Comparison of ENCODE assay signal across 16 cellular contexts in genomic region chr2:120715356-120715755, GRCh38. TPM values are rescaled to one million over a fixed set of nuclear protein-coding genes. Genes with fewer than 3 reads are reported as not detected.
DNase-seq lines count a peak whose midpoint lies in the region; ATAC-seq, FAIRE-seq and TF ChIP-seq lines count a peak whose summit lies in the region.
"Had no signal": no experiment of that assay in that cellular context is flagged by ENCODE, and none has a peak within 500 bp of the region (broad histone marks: within the 10 kb centered on the region; RNA-seq: fewer than 3 reads in every experiment).

No MANE protein-coding gene starts in this region.

- intact Hi-C loops in left ventricle myocardium superior (cut with micrococcal nuclease) = no loop called here
- intact Hi-C loops in heart right ventricle (cut with DNase I) = no loop called here
- intact Hi-C loops in posterior vena cava (cut with DNase I) = no loop called here
- intact Hi-C loops in activated naive CD4-positive, alpha-beta T cell treated with anti-CD3 and anti-CD28 coated beads for 36 hours (cut with micrococcal nuclease) = no loop called here

- no peaks in the 10 kb centered on the region for H3K9me2 ChIP-seq in hepatocyte (replicated peaks; ENCODE audit: insufficient read depth)

- WGBS in heart right ventricle, 2 donors = 58 to 60% methylated on average over 8 of the region's 8 CpGs
- 86% methylated on average over 8 of the region's 8 CpGs for whole genome bisulfite sequencing in hepatocyte (ENCODE audit: low lambda C conversion rate, missing lambda C conversion rate)

- TF ChIP-seq CTCF in heart right ventricle (IDR thresholded peaks at IDR 0.05) = no peak
- no peak for TF ChIP-seq CTCF in hepatocyte (IDR thresholded peaks at IDR 0.05; ENCODE audit: poor library complexity)

- H3K27ac ChIP-seq in heart right ventricle = no peak overlapping the region
- H3K27ac ChIP-seq in hepatocyte = peak overlapping the region; percentile 24
- H3K27ac ChIP-seq: A549 had no signal

- H3K36me3 Mint-ChIP-seq in activated naive CD4-positive, alpha-beta T cell treated with anti-CD3 and anti-CD28 coated beads for 36 hours (ENCODE audit: low read depth) = no peaks in the 10 kb centered on the region
- H3K36me3 Mint-ChIP-seq: CD4-positive, alpha-beta memory T cell had no signal

- no peaks in the 10 kb centered on the region for H3K4me1 Mint-ChIP-seq in activated naive CD4-positive, alpha-beta T cell treated with anti-CD3 and anti-CD28 coated beads for 36 hours (ENCODE audit: low read depth)

- H3K27ac Mint-ChIP-seq in activated naive CD4-positive, alpha-beta T cell treated with anti-CD3 and anti-CD28 coated beads for 36 hours = no peak overlapping the region
- H3K27ac Mint-ChIP-seq: CD4-positive, alpha-beta memory T cell had no signal

- no peaks in the 10 kb centered on the region for H3K9me3 Mint-ChIP-seq in activated naive CD4-positive, alpha-beta T cell treated with anti-CD3 and anti-CD28 coated beads for 36 hours

- DNase-seq in left ventricle myocardium superior = no peak
- DNase-seq in heart right ventricle = no peak
- DNase-seq in hepatocyte (ENCODE audit: low spot score) = no peak
- DNase-seq in posterior vena cava (ENCODE audit: low spot score) = peak; percentile 73
- no peak for DNase-seq in NK-92 treated with Interleukin-12 subunit alpha and Interleukin-12 subunit beta, amount 100 ng/mL, for 24 hours (lab: John Stamatoyannopoulos, UW)
- no peak for DNase-seq in activated naive CD4-positive, alpha-beta T cell treated with anti-CD3 and anti-CD28 coated beads for 36 hours
- no peak for DNase-seq in urothelium cell line (ENCODE audit: low spot score)
- DNase-seq: CD4-positive, alpha-beta memory T cell; NCI-H1105; NCI-H2081 treated with DMSO at 0.1 percent for 48 hours; NCI-H446 treated with DMSO at 0.1 percent for 48 hours; NCI-H69; SHP77 had no signal

- peaks cover 0 to 2% (median 0%) of the 10 kb centered on the region in 9 donors for H3K4me1 ChIP-seq in heart right ventricle
- H3K4me1 ChIP-seq in hepatocyte (ENCODE audit: insufficient read depth) = peaks cover 19% of the 10 kb centered on the region
- H3K4me1 ChIP-seq: A549 had no signal

- H3K4me3 ChIP-seq in heart right ventricle (no peak overlapping the region), hepatocyte (no peak overlapping the region)
- H3K4me3 ChIP-seq: A549 had no signal

- H3K27me3 ChIP-seq in heart right ventricle = peaks cover 0 to 16% (median 5%) of the 10 kb centered on the region in 7 donors
- peaks cover 13% of the 10 kb centered on the region for H3K27me3 ChIP-seq in hepatocyte

- H3K27me3 Mint-ChIP-seq in activated naive CD4-positive, alpha-beta T cell treated with anti-CD3 and anti-CD28 coated beads for 36 hours (ENCODE audit: low read depth) = peaks cover 13% of the 10 kb centered on the region

- H3K36me3 ChIP-seq in heart right ventricle (no peaks in the 10 kb centered on the region), hepatocyte (replicated peaks; ENCODE audit: insufficient read depth, low read depth) (no peaks in the 10 kb centered on the region)

- H3K9me3 ChIP-seq in heart right ventricle (no peaks in the 10 kb centered on the region), hepatocyte (ENCODE audit: low read depth) (no peaks in the 10 kb centered on the region)
- H3K9me3 ChIP-seq: A549 had no signal

- FAIRE-seq in urothelium cell line (lab: Jason Lieb, UNC) = no peak
- FAIRE-seq: A549, RCC 7860 had no signal

- no peak overlapping the region for H2AFZ ChIP-seq in hepatocyte

- H3K79me2 ChIP-seq in hepatocyte = no peaks in the 10 kb centered on the region

- H3K4me2 ChIP-seq in hepatocyte = no peak overlapping the region
- H3K4me2 ChIP-seq: A549 had no signal

- CTCF ChIA-PET in activated naive CD4-positive, alpha-beta T cell treated with anti-CD3 and anti-CD28 coated beads for 36 hours (lab: Charles Lee) = interaction anchor here (0.7 kb wide), 1 partner anchor 16 kb away, joined by 3 read pairs; no protein-coding TSS in a partner anchor

- ATAC-seq in left ventricle myocardium superior = peak; percentile 48
- ATAC-seq in heart right ventricle = no peak
- ATAC-seq: A549 had no signal

- no peak overlapping the region for H3K4me3 Mint-ChIP-seq in activated naive CD4-positive, alpha-beta T cell treated with anti-CD3 and anti-CD28 coated beads for 36 hours
- H3K4me3 Mint-ChIP-seq: CD4-positive, alpha-beta memory T cell had no signal

- H4K20me1 ChIP-seq in hepatocyte (ENCODE audit: insufficient read depth, poor library complexity, severe bottlenecking) = no peaks in the 10 kb centered on the region

RNA-seq across cellular contexts. Expression of gene GLI2, which starts 20.3 kb away (rescaled TPM):
- total RNA-seq in left ventricle myocardium superior = 2.1 TPM
- 1 to 10 TPM in 8 of 10 donors, under 1 TPM in 2; 0.39 to 1.7 (median 1.0) TPM for total RNA-seq in heart right ventricle
- under 1 TPM; 0.37 to 0.80 TPM for polyA plus RNA-seq in heart right ventricle
- total RNA-seq in hepatocyte = 3.8 and 5.8 TPM in 2 replicates
- polyA plus RNA-seq in hepatocyte = 5.3 and 6.2 TPM in 2 replicates
- 10 to 100 TPM; 13.0 to 21.1 TPM for total RNA-seq in posterior vena cava
- not detected for total RNA-seq in activated naive CD4-positive, alpha-beta T cell treated with anti-CD3 and anti-CD28 coated beads for 36 hours
- total RNA-seq: CD4-positive, alpha-beta memory T cell; OCI-LY7 had no signal
- polyA plus RNA-seq: CD4-positive, alpha-beta memory T cell had no signal
